Comparison of ENCODE assay signal across 17 cellular contexts in the genomic region with DNA sequence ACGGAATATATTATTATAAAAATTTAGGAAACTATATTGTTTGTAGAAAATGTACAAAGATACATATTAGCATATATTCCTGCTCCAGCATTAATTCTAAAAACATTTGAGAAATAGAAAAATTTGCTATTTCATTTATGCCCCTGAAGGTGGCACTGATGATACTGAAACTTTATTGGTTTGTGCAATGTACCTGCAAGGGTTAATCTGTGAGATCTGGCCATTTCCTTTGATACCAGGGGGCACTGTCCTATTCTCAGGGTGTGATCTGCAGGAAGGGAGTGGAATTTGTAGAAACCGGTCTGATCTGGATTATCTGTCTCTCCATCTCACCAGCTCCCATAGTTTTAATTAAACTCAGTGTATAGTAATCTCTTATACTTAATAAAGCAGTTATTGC.
DNase-seq lines count a peak whose midpoint lies in the region; ATAC-seq, FAIRE-seq and TF ChIP-seq lines count a peak whose summit lies in the region.
"Had no signal": no experiment of that assay in that cellular context is flagged by ENCODE, and none has a peak within 500 bp of the region (broad histone marks: within the 10 kb centered on the region; RNA-seq: fewer than 3 reads in every experiment).

No MANE protein-coding gene starts in this region.

- no peak for TF ChIP-seq POLR2A in NB4 (IDR thresholded peaks at IDR 0.05; ENCODE audit: extremely low read depth, insufficient read length)
- no peak for TF ChIP-seq POLR2A in HepG2 (IDR thresholded peaks at IDR 0.05; ENCODE audit: insufficient read depth in 1 of 2, low read depth in 2 of 2, low read length in 2 of 2)

- no peak for TF ChIP-seq EP300 in HepG2 (IDR thresholded peaks at IDR 0.05; ENCODE audit: low read depth in 2 of 2, low read length in 2 of 2)
- no peak for TF ChIP-seq EP300 in HepG2 (CRISPR knock-in tag; IDR thresholded peaks at IDR 0.05; ENCODE audit: borderline replicate concordance)

- H3K27me3 Mint-ChIP-seq in stimulated activated naive CD8-positive, alpha-beta T cell treated with anti-CD3 and anti-CD28 coated beads, Interleukin-15, amount 100 ng/mL, for 72 hours: no peaks in the 10 kb centered on the region
- H3K27me3 Mint-ChIP-seq: CD4-positive, CD25-positive, alpha-beta regulatory T cell had no signal

- TF ChIP-seq CTCF in BE2C (IDR thresholded peaks at IDR 0.05; ENCODE audit: low read depth, low read length) (peak; percentile 13; the same call in 1 of the 2 replicates), NB4 (IDR thresholded peaks at IDR 0.05; ENCODE audit: low read depth, low read length) (no peak), bronchial epithelial cell (IDR thresholded peaks at IDR 0.05; ENCODE audit: insufficient read depth, low read length, severe bottlenecking) (no peak), HepG2 (CRISPR knock-in tag; IDR thresholded peaks at IDR 0.05) (no peak)

- no peaks in the 10 kb centered on the region for H3K79me2 ChIP-seq in HepG2 (ENCODE audit: insufficient read depth, low read length)

- no peak overlapping the region for H3K27ac ChIP-seq in HepG2 (ENCODE audit: extremely low read length, insufficient read depth, low read length)
- H3K27ac ChIP-seq: left ventricle myocardium inferior, thyroid gland had no signal

- in situ Hi-C loops in HepG2 (cut with HindIII; ENCODE audit: extremely low pct_ligation_motif_present, low pct_unique_long_range_greater_than_20kb): loop anchor here (25.0 kb wide), 1 partner anchor 165 kb away; no protein-coding TSS in a partner anchor

- H4K20me1 ChIP-seq in HepG2 (ENCODE audit: insufficient read depth, low read length): no peaks in the 10 kb centered on the region

- no peaks in the 10 kb centered on the region for H3K36me3 ChIP-seq in BE2C
- H3K36me3 ChIP-seq in bronchial epithelial cell (ENCODE audit: control insufficient read depth, insufficient read depth, low read length): no peaks in the 10 kb centered on the region
- H3K36me3 ChIP-seq in HepG2 (replicated peaks in 1 of 2; ENCODE audit: control insufficient read depth in 1 of 2, insufficient read depth in 2 of 2, low read length in 2 of 2): no peaks in the 10 kb centered on the region
- H3K36me3 ChIP-seq: left ventricle myocardium inferior, thyroid gland had no signal

- H3K4me1 ChIP-seq in BE2C: no peaks in the 10 kb centered on the region
- H3K4me1 ChIP-seq in HepG2 (ENCODE audit: insufficient read depth, low read length): no peaks in the 10 kb centered on the region
- H3K4me1 ChIP-seq: left ventricle myocardium inferior, thyroid gland had no signal

- no peak overlapping the region for H3K9ac ChIP-seq in HepG2 (ENCODE audit: insufficient read depth, low read depth, low read length)

- intact Hi-C loops in HepG2 (cut with micrococcal nuclease; ENCODE audit: unreplicated experiment): no loop called here

- H3K9me3 Mint-ChIP-seq in stimulated activated naive CD8-positive, alpha-beta T cell treated with anti-CD3 and anti-CD28 coated beads, Interleukin-15, amount 100 ng/mL, for 72 hours: peaks cover 0 to 4% of the 10 kb centered on the region in 2 donors

- no peak overlapping the region for H3K4me3 ChIP-seq in BE2C (ENCODE audit: low read depth, low read length)
- no peak overlapping the region for H3K4me3 ChIP-seq in NB4 (ENCODE audit: low read depth, low read length)
- H3K4me3 ChIP-seq in bronchial epithelial cell (ENCODE audit: low read depth, low read length): no peak overlapping the region
- H3K4me3 ChIP-seq in HepG2 (replicated peaks in 1 of 3; ENCODE audit: insufficient read depth in 1 of 3, low read depth in 2 of 3, low read length in 3 of 3): no peak overlapping the region
- H3K4me3 ChIP-seq: left ventricle myocardium inferior, thyroid gland had no signal

- WGBS in HepG2 (ENCODE audit: low lambda C conversion rate): 5% methylated on average over 2 of the region's 2 CpGs

- CTCF ChIA-PET in HepG2 (lab: Yijun Ruan, JAX; ENCODE audit: low intra/inter-chr PET ratio, low total read pairs): interaction anchor here (0.8 kb wide), 1 partner anchor 164 kb away, joined by 3 read pairs; no protein-coding TSS in a partner anchor

- POLR2A ChIA-PET in HepG2 (lab: Yijun Ruan, JAX): no interaction called here

- DNase-seq in BE2C (no peak), NB4 (ENCODE audit: low read depth) (peak; percentile 12), bronchial epithelial cell (ENCODE audit: low read depth) (peak; percentile 33), HepG2 (ENCODE audit: low spot score) (no peak), NCI-H524 treated with DMSO at 0.1 percent for 48 hours (lab: John Stamatoyannopoulos, UW) (no peak)
- DNase-seq in activated CD4-positive, CD25-positive, alpha-beta regulatory T cell treated with anti-CD3 and anti-CD28 coated beads, Interleukin-2, amount 50 U/mL, for 72 hours: no peak
- DNase-seq in stimulated activated naive CD8-positive, alpha-beta T cell treated with anti-CD3 and anti-CD28 coated beads, Interleukin-15, amount 100 ng/mL, for 72 hours: no peak
- DNase-seq: activated CD4-positive, alpha-beta T cell treated with anti-CD3 and anti-CD28 coated beads for 1 hour; activated gamma-delta T cell treated with Interleukin-2 at 50 U/mL for 16 hours; CD4-positive, CD25-positive, alpha-beta regulatory T cell; left ventricle myocardium inferior; NCI-H1694 treated with DMSO at 0.1 percent for 48 hours; posterior cingulate gyrus; RPMI8226; thyroid gland had no signal

- H3K27me3 ChIP-seq in BE2C: no peaks in the 10 kb centered on the region
- H3K27me3 ChIP-seq in bronchial epithelial cell (ENCODE audit: control insufficient read depth, insufficient read depth, low read length): no peaks in the 10 kb centered on the region
- no peaks in the 10 kb centered on the region for H3K27me3 ChIP-seq in HepG2 (ENCODE audit: control insufficient read depth in 1 of 2, insufficient read depth in 2 of 2, low read length in 2 of 2)
- H3K27me3 ChIP-seq: thyroid gland had no signal

- FAIRE-seq in bronchial epithelial cell (lab: Jason Lieb, UNC): no peak
- FAIRE-seq in HepG2 (lab: Jason Lieb, UNC): no peak
- FAIRE-seq: endometrium had no signal

- ATAC-seq in HepG2: no peak
- ATAC-seq in GM21390 (IDR thresholded peaks at IDR 0.05; ENCODE audit: unreplicated experiment): no peak
- no peak for ATAC-seq in stimulated activated naive CD8-positive, alpha-beta T cell treated with anti-CD3 and anti-CD28 coated beads, Interleukin-15, amount 100 ng/mL, for 72 hours

- no peaks in the 10 kb centered on the region for H3K4me1 Mint-ChIP-seq in stimulated activated naive CD8-positive, alpha-beta T cell treated with anti-CD3 and anti-CD28 coated beads, Interleukin-15, amount 100 ng/mL, for 72 hours
- H3K4me1 Mint-ChIP-seq: CD4-positive, CD25-positive, alpha-beta regulatory T cell had no signal

- H3K9me3 ChIP-seq in BE2C (no peaks in the 10 kb centered on the region), HepG2 (ENCODE audit: low read length) (no peaks in the 10 kb centered on the region)
- H3K9me3 ChIP-seq: left ventricle myocardium inferior, thyroid gland had no signal

- H3K4me2 ChIP-seq in HepG2 (ENCODE audit: low read depth, low read length): no peak overlapping the region

- TF ChIP-seq RAD21 in HepG2 (CRISPR knock-in tag; IDR thresholded peaks at IDR 0.05): no peak

- no peak overlapping the region for H3K27ac Mint-ChIP-seq in stimulated activated naive CD8-positive, alpha-beta T cell treated with anti-CD3 and anti-CD28 coated beads, Interleukin-15, amount 100 ng/mL, for 72 hours
- H3K27ac Mint-ChIP-seq: CD4-positive, CD25-positive, alpha-beta regulatory T cell had no signal

- BruUV-seq in HepG2 (replicated peaks; lab: Mats Ljungman, UMichigan): no TSS peak

- no peak overlapping the region for H2AFZ ChIP-seq in HepG2 (ENCODE audit: low read length)

- H3K4me3 Mint-ChIP-seq in stimulated activated naive CD8-positive, alpha-beta T cell treated with anti-CD3 and anti-CD28 coated beads, Interleukin-15, amount 100 ng/mL, for 72 hours: no peak overlapping the region
- H3K4me3 Mint-ChIP-seq: CD4-positive, CD25-positive, alpha-beta regulatory T cell had no signal

TF ChIP-seq in HepG2, 621 proteins besides CTCF, POLR2A, EP300 and RAD21 (continues in another document):
- TF ChIP-seq STAG1 (CRISPR knock-in tag; IDR thresholded peaks at IDR 0.05): 0 out of 2 replicates have a peak, but pooled peaks have one; percentile 9

Comparison
In these comparisons a context has a peak if more than half of its experiments do, and no peak if none do; other contexts are left out.
1. DNase-seq: peak in NB4 (single experiment) and bronchial epithelial cell (single experiment); none in BE2C (single experiment), HepG2 (single experiment), activated CD4-positive, CD25-positive, alpha-beta regulatory T cell treated with anti-CD3 and anti-CD28 coated beads, Interleukin-2, amount 50 U/mL, for 72 hours (single experiment), NCI-H524 treated with DMSO at 0.1 percent for 48 hours (single experiment) and stimulated activated naive CD8-positive, alpha-beta T cell treated with anti-CD3 and anti-CD28 coated beads, Interleukin-15, amount 100 ng/mL, for 72 hours (0 of 2).